Comparison of ENCODE assay signal across 22 cellular contexts in genomic region chr18:48393776-48394175, GRCh38. TPM values are rescaled to one million over a fixed set of nuclear protein-coding genes. Genes with fewer than 3 reads are reported as not detected.
"Had no signal": no experiment of that assay in that cellular context is flagged by ENCODE, and none has a peak within 500 bp of the region (broad histone marks: within the 10 kb centered on the region; RNA-seq: fewer than 3 reads in every experiment).

No MANE protein-coding gene starts in this region.

- H3K9me3 Mint-ChIP-seq: activated CD4-positive, alpha-beta memory T cell treated with anti-CD3 and anti-CD28 coated beads for 36 hours; activated naive CD4-positive, alpha-beta T cell treated with anti-CD3 and anti-CD28 coated beads for 36 hours; activated naive CD8-positive, alpha-beta T cell treated with anti-CD3 and anti-CD28 coated beads, Interleukin-2, amount 10 ng/mL, durations not matched to agents 7 days and 5 days; mesothelial cell of epicardium had no signal

- H3K4me1 Mint-ChIP-seq: activated naive CD8-positive, alpha-beta T cell treated with anti-CD3 and anti-CD28 coated beads, Interleukin-2, amount 10 ng/mL, durations not matched to agents 7 days and 5 days; naive thymus-derived CD8-positive, alpha-beta T cell had no signal

- H3K27ac ChIP-seq: cardiac muscle cell, foreskin keratinocyte, uterus had no signal

- H3K27ac Mint-ChIP-seq: activated CD4-positive, alpha-beta memory T cell treated with anti-CD3 and anti-CD28 coated beads for 36 hours; activated naive CD4-positive, alpha-beta T cell treated with anti-CD3 and anti-CD28 coated beads for 36 hours; activated naive CD8-positive, alpha-beta T cell treated with anti-CD3 and anti-CD28 coated beads, Interleukin-2, amount 10 ng/mL, durations not matched to agents 7 days and 5 days; mesothelial cell of epicardium; naive thymus-derived CD8-positive, alpha-beta T cell; progenitor cell of endocrine pancreas had no signal

- H3K4me1 ChIP-seq: uterus had no signal

- FAIRE-seq: endometrium had no signal

- DNase-seq: activated CD4-positive, alpha-beta memory T cell treated with anti-CD3 and anti-CD28 coated beads for 36 hours; activated CD4-positive, alpha-beta T cell treated with anti-CD3 and anti-CD28 coated beads for 48 hours; activated naive CD4-positive, alpha-beta T cell treated with anti-CD3 and anti-CD28 coated beads for 36 hours; activated naive CD8-positive, alpha-beta T cell treated with anti-CD3 and anti-CD28 coated beads, Interleukin-2, amount 10 ng/mL, durations not matched to agents 7 days and 5 days; activated T-cell treated with anti-CD3 and anti-CD28 coated beads, Interleukin-2, amount 50 U/mL, for 48 hours; amygdala; effector CD4-positive, alpha-beta T cell; erythroblast; glutamatergic neuron; hippocampal formation; left cardiac atrium; naive thymus-derived CD8-positive, alpha-beta T cell; retina; stimulated activated CD4-positive, alpha-beta T cell treated with anti-CD3 and anti-CD28 coated beads, Interleukin-4, amount 100 ng/mL, for 1 hour; stimulated activated naive CD4-positive, alpha-beta T cell had no signal

- H3K4me3 ChIP-seq: cardiac muscle cell, lung, uterus had no signal

- H3K27me3 ChIP-seq: cardiac muscle cell, uterus had no signal

- H3K36me3 ChIP-seq: cardiac muscle cell, uterus had no signal

- ATAC-seq: left cardiac atrium; naive thymus-derived CD8-positive, alpha-beta T cell had no signal

- H3K36me3 Mint-ChIP-seq: activated CD4-positive, alpha-beta memory T cell treated with anti-CD3 and anti-CD28 coated beads for 36 hours; activated naive CD8-positive, alpha-beta T cell treated with anti-CD3 and anti-CD28 coated beads, Interleukin-2, amount 10 ng/mL, durations not matched to agents 7 days and 5 days; mesothelial cell of epicardium; naive thymus-derived CD8-positive, alpha-beta T cell had no signal

- H3K4me3 Mint-ChIP-seq: activated CD4-positive, alpha-beta memory T cell treated with anti-CD3 and anti-CD28 coated beads for 36 hours; activated naive CD4-positive, alpha-beta T cell treated with anti-CD3 and anti-CD28 coated beads for 36 hours; activated naive CD8-positive, alpha-beta T cell treated with anti-CD3 and anti-CD28 coated beads, Interleukin-2, amount 10 ng/mL, durations not matched to agents 7 days and 5 days; mesothelial cell of epicardium; naive thymus-derived CD8-positive, alpha-beta T cell had no signal

- H3K9me3 ChIP-seq: uterus had no signal

RNA-seq across cellular contexts. Expression of gene ZBTB7C, which starts 15.4 kb away (rescaled TPM):
- total RNA-seq: activated naive CD4-positive, alpha-beta T cell treated with anti-CD3 and anti-CD28 coated beads for 36 hours; activated naive CD8-positive, alpha-beta T cell treated with anti-CD3 and anti-CD28 coated beads, Interleukin-2, amount 10 ng/mL, durations not matched to agents 7 days and 5 days; naive thymus-derived CD8-positive, alpha-beta T cell had no signal
- polyA plus RNA-seq: naive thymus-derived CD8-positive, alpha-beta T cell had no signal
